ENCODE assay signal across 8 cellular contexts in the genomic region with DNA sequence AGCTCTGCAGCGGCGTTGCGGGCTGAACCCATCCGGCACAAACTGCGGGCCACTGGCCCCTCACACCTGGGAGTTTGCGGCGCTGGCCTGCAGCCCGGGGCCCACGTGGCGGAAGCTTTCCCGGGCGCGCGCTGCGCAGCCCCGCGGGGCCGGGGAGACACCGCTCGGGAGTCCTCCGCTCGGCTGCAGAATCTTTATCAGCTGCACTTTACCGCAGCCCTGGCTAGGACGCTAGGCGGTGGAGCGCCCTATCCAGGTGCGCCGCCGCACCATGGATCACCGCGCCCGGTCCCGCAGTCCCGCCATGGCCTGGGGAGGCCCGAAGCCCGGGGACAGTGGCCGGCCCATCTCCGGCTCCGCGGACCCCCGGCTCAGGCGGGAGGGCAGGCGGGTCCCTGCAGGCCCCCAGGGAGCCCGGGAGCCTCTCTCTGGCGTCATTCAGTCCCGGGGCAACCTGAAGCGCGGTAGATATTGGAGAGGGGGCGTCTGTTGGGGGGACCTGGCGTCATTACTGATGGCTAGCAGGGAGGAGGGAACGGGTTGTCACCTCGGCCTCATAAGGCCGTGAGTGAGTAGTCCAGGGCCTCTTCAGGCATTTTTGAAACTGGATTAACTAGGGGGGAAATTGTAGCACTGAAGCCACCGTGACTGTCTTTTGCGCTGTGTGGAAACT. TPM values are rescaled to one million over a fixed set of nuclear protein-coding genes. Genes with fewer than 3 reads are reported as not detected.
DNase-seq lines count a peak whose midpoint lies in the region; ATAC-seq and TF ChIP-seq lines count a peak whose summit lies in the region.

No MANE protein-coding gene starts in this region.

- in situ Hi-C loops in mammary epithelial cell (cut with MboI; ENCODE audit: low sequenced_read_pairs in 2 of 2): no loop called here

- H2AFZ ChIP-seq in mammary epithelial cell (ENCODE audit: low read depth, low read length): no peak overlapping the region

- H3K27me3 ChIP-seq in mammary epithelial cell (ENCODE audit: insufficient read depth, low read length): peaks cover 58% of the 10 kb centered on the region
- peaks cover 7 to 36% of the 10 kb centered on the region in 2 donors for H3K27me3 ChIP-seq in right lobe of liver
- no peaks in the 10 kb centered on the region for H3K27me3 ChIP-seq in thoracic aorta (replicated peaks; ENCODE audit: insufficient read depth)

- 5% methylated on average over 13 of the region's 55 CpGs for WGBS in mammary epithelial cell (ENCODE audit: low coverage, missing lambda C conversion rate)
- whole genome bisulfite sequencing in right lobe of liver (ENCODE audit: insufficient coverage, low coverage, low lambda C conversion rate, missing lambda C conversion rate): 0% methylated on average over 1 of the region's 55 CpGs

- no peaks in the 10 kb centered on the region for H3K4me1 ChIP-seq in mammary epithelial cell (ENCODE audit: insufficient read depth, low read length)
- peaks cover 0 to 6% (median 0%) of the 10 kb centered on the region in 4 donors for H3K4me1 ChIP-seq in right lobe of liver
- H3K4me1 ChIP-seq in thoracic aorta (ENCODE audit: control insufficient read depth in 1 of 2, low read depth in 2 of 2): peaks cover 5 to 20% of the 10 kb centered on the region in 2 donors

- H3K4me2 ChIP-seq in mammary epithelial cell (ENCODE audit: insufficient read depth, low read depth, low read length): peak overlapping the region; percentile 32

- H3K79me2 ChIP-seq in mammary epithelial cell (ENCODE audit: insufficient read depth, low read length): no peaks in the 10 kb centered on the region

- no peaks in the 10 kb centered on the region for H3K9me3 Mint-ChIP-seq in MCF 10A (ENCODE audit: unreplicated experiment)
- no peaks in the 10 kb centered on the region for H3K9me3 Mint-ChIP-seq in activated T-helper 17 cell treated with anti-CD3 and anti-CD28 coated beads, Interleukin-2, amount 50 U/mL, for 72 hours

- H3K4me3 ChIP-seq in mammary epithelial cell (replicated peaks in 1 of 3; ENCODE audit: insufficient read depth in 1 of 3, low read depth in 2 of 3, low read length in 3 of 3) (no peak overlapping the region), right lobe of liver (no peak overlapping the region), thoracic aorta (peak overlapping the region; percentile 47)

- DNase-seq in mammary epithelial cell (no peak), MCF 10A (ENCODE audit: unreplicated experiment) (no peak), right lobe of liver (peak in 1 of 3 donors; percentile 38), thoracic aorta (ENCODE audit: low spot score) (no peak), cortex of kidney (lab: John Stamatoyannopoulos, UW) (no peak), NCI-H2107 treated with DMSO at 0.1 percent for 48 hours (lab: John Stamatoyannopoulos, UW; ENCODE audit: unreplicated experiment) (no peak), dermis blood vessel endothelial cell (no peak)

- H3K9me3 ChIP-seq in mammary epithelial cell (replicated peaks; ENCODE audit: insufficient read depth, low read length) (no peaks in the 10 kb centered on the region), right lobe of liver (no peaks in the 10 kb centered on the region), thoracic aorta (no peaks in the 10 kb centered on the region)

- H3K27me3 Mint-ChIP-seq in MCF 10A (ENCODE audit: insufficient read depth, unreplicated experiment): peaks cover 98% of the 10 kb centered on the region
- peaks cover 75% of the 10 kb centered on the region for H3K27me3 Mint-ChIP-seq in activated T-helper 17 cell treated with anti-CD3 and anti-CD28 coated beads, Interleukin-2, amount 50 U/mL, for 72 hours

- no peak overlapping the region for H3K27ac Mint-ChIP-seq in MCF 10A (ENCODE audit: low read depth, unreplicated experiment)
- no peak overlapping the region for H3K27ac Mint-ChIP-seq in activated T-helper 17 cell treated with anti-CD3 and anti-CD28 coated beads, Interleukin-2, amount 50 U/mL, for 72 hours

- ATAC-seq in activated T-helper 17 cell treated with anti-CD3 and anti-CD28 coated beads, Interleukin-2, amount 50 U/mL, for 72 hours (replicated peaks): no peak
- ATAC-seq in right lobe of liver: peak in 3 of 4 donors; percentile 10 to 28 (median 15)
- no peak for ATAC-seq in thoracic aorta (ENCODE audit: insufficient number of reproducible peaks, low FRiP score, low read depth)

- no peak for TF ChIP-seq POLR2A in right lobe of liver (IDR thresholded peaks at IDR 0.05)

- POLR2A ChIA-PET in MCF 10A (lab: Yijun Ruan, JAX): no interaction called here

- CTCF ChIA-PET in mammary epithelial cell (lab: Charles Lee; ENCODE audit: low non-redundant PET) (no interaction called here), MCF 10A (lab: Yijun Ruan, JAX) (no interaction called here)

- BruUV-seq in mammary epithelial cell (replicated peaks; lab: Mats Ljungman, UMichigan) (no TSS peak), MCF 10A (replicated peaks; lab: Mats Ljungman, UMichigan) (no TSS peak)

- H3K9ac ChIP-seq in mammary epithelial cell (ENCODE audit: insufficient read depth, low read length): no peak overlapping the region

- TF ChIP-seq CTCF in mammary epithelial cell (conservative IDR thresholded peaks at IDR 0.05 in 1 of 2, IDR thresholded peaks at IDR 0.05 in 1 of 2; ENCODE audit: extremely low read depth in 1 of 2, insufficient read depth in 1 of 2, low read depth in 1 of 2, low read length in 2 of 2) (no peak), MCF 10A (IDR thresholded peaks at IDR 0.05; ENCODE audit: unreplicated experiment) (no peak), right lobe of liver (IDR thresholded peaks at IDR 0.05) (no peak), thoracic aorta (IDR thresholded peaks at IDR 0.05) (no peak)

- no peak overlapping the region for H3K27ac ChIP-seq in mammary epithelial cell (ENCODE audit: insufficient read depth, low read depth, low read length)
- H3K27ac ChIP-seq in right lobe of liver: no peak overlapping the region
- no peak overlapping the region for H3K27ac ChIP-seq in thoracic aorta

- dilution Hi-C loops in mammary epithelial cell (cut with HindIII; ENCODE audit: low sequenced_read_pairs): no loop called here

- H3K36me3 Mint-ChIP-seq in MCF 10A (ENCODE audit: insufficient read depth, unreplicated experiment): no peaks in the 10 kb centered on the region
- peaks cover 9% of the 10 kb centered on the region for H3K36me3 Mint-ChIP-seq in activated T-helper 17 cell treated with anti-CD3 and anti-CD28 coated beads, Interleukin-2, amount 50 U/mL, for 72 hours (ENCODE audit: low read depth)

- no peak overlapping the region for H3K4me3 Mint-ChIP-seq in MCF 10A (ENCODE audit: unreplicated experiment)
- peak overlapping the region; percentile 51 for H3K4me3 Mint-ChIP-seq in activated T-helper 17 cell treated with anti-CD3 and anti-CD28 coated beads, Interleukin-2, amount 50 U/mL, for 72 hours

- H4K20me1 ChIP-seq in mammary epithelial cell (ENCODE audit: insufficient read depth, low read length): peaks cover 2% of the 10 kb centered on the region

- H3K4me1 Mint-ChIP-seq in MCF 10A (ENCODE audit: insufficient read depth, unreplicated experiment): peaks cover 15% of the 10 kb centered on the region
- H3K4me1 Mint-ChIP-seq in activated T-helper 17 cell treated with anti-CD3 and anti-CD28 coated beads, Interleukin-2, amount 50 U/mL, for 72 hours: peaks cover 15% of the 10 kb centered on the region

- intact Hi-C loops in mammary epithelial cell (cut with micrococcal nuclease): no loop called here
- intact Hi-C loops in MCF 10A (cut with micrococcal nuclease): no loop called here
- intact Hi-C loops in right lobe of liver (cut with DNase I): no loop called here

- H3K36me3 ChIP-seq in mammary epithelial cell (ENCODE audit: insufficient read depth, low read length) (no peaks in the 10 kb centered on the region), right lobe of liver (no peaks in the 10 kb centered on the region), thoracic aorta (no peaks in the 10 kb centered on the region)

RNA-seq across cellular contexts. Expression of a gene that starts 5.7 kb away (rescaled TPM):
- total RNA-seq in mammary epithelial cell (not detected), MCF 10A (2022) (not detected in 2 replicates), right lobe of liver (not detected), thoracic aorta (not detected), dermis blood vessel endothelial cell (not detected in 2 replicates)
- polyA plus RNA-seq in mammary epithelial cell: not detected
- polyA minus RNA-seq in mammary epithelial cell: not detected
- total RNA-seq in activated T-helper 17 cell treated with anti-CD3 and anti-CD28 coated beads, Interleukin-2, amount 50 U/mL, for 72 hours: not detected

RNA-seq across cellular contexts. Expression of a gene that starts 49.9 kb away (rescaled TPM):
- total RNA-seq in mammary epithelial cell: not detected
- polyA plus RNA-seq in mammary epithelial cell: not detected
- polyA minus RNA-seq in mammary epithelial cell: not detected
- not detected in 2 replicates for total RNA-seq in MCF 10A (2022)
- not detected for total RNA-seq in activated T-helper 17 cell treated with anti-CD3 and anti-CD28 coated beads, Interleukin-2, amount 50 U/mL, for 72 hours
- total RNA-seq in right lobe of liver: not detected
- not detected for total RNA-seq in thoracic aorta
- total RNA-seq in dermis blood vessel endothelial cell: not detected in 2 replicates

Comparison
In these comparisons a context has a peak if more than half of its experiments do, and no peak if none do; other contexts are left out.
1. ATAC-seq: peak in right lobe of liver (3 of 4); none in activated T-helper 17 cell treated with anti-CD3 and anti-CD28 coated beads, Interleukin-2, amount 50 U/mL, for 72 hours (single experiment) and thoracic aorta (single experiment).